ENCODE assay signal across 2 cellular contexts in the genomic region with DNA sequence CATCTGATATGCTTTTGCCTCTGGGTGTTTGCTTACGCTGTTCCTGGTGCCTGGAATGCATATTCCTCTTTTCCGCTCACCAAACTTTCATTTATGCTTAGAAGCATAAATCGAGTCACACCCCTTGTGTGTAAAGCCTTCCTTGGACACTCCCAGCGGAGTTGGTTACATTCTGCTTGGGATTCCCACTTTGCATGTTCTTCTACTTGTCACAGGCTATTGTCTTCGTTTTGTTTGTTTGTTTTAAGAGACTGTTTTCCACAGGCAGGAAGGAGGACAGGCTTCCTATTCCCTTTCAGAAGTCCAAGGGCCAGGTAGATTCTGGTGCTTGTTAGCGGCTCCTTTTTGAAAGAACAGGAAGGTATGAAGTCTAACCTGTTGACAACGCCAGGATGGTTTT.
TF ChIP-seq lines count a peak whose summit lies in the region.

No MANE protein-coding gene starts in this region.

TF ChIP-seq in GM23338, 12 proteins besides CTCF, POLR2A, EP300 and RAD21 (continued from another document):
- TF ChIP-seq, protein P1, sequence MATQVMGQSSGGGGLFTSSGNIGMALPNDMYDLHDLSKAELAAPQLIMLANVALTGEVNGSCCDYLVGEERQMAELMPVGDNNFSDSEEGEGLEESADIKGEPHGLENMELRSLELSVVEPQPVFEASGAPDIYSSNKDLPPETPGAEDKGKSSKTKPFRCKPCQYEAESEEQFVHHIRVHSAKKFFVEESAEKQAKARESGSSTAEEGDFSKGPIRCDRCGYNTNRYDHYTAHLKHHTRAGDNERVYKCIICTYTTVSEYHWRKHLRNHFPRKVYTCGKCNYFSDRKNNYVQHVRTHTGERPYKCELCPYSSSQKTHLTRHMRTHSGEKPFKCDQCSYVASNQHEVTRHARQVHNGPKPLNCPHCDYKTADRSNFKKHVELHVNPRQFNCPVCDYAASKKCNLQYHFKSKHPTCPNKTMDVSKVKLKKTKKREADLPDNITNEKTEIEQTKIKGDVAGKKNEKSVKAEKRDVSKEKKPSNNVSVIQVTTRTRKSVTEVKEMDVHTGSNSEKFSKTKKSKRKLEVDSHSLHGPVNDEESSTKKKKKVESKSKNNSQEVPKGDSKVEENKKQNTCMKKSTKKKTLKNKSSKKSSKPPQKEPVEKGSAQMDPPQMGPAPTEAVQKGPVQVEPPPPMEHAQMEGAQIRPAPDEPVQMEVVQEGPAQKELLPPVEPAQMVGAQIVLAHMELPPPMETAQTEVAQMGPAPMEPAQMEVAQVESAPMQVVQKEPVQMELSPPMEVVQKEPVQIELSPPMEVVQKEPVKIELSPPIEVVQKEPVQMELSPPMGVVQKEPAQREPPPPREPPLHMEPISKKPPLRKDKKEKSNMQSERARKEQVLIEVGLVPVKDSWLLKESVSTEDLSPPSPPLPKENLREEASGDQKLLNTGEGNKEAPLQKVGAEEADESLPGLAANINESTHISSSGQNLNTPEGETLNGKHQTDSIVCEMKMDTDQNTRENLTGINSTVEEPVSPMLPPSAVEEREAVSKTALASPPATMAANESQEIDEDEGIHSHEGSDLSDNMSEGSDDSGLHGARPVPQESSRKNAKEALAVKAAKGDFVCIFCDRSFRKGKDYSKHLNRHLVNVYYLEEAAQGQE (IDR thresholded peaks at IDR 0.05; ENCODE audit: unreplicated experiment): no peak
- TF ChIP-seq EZH2phosphoT487 (IDR thresholded peaks at IDR 0.05; ENCODE audit: unreplicated experiment): no peak
- TF ChIP-seq POLR2AphosphoS5 (IDR thresholded peaks at IDR 0.05; ENCODE audit: low read depth): no peak
- TF ChIP-seq EZH2 (IDR thresholded peaks at IDR 0.05; ENCODE audit: low read depth, unreplicated experiment): no peak
- no peak for TF ChIP-seq STAT1 (IDR thresholded peaks at IDR 0.05; ENCODE audit: unreplicated experiment)
- TF ChIP-seq, protein P2, sequence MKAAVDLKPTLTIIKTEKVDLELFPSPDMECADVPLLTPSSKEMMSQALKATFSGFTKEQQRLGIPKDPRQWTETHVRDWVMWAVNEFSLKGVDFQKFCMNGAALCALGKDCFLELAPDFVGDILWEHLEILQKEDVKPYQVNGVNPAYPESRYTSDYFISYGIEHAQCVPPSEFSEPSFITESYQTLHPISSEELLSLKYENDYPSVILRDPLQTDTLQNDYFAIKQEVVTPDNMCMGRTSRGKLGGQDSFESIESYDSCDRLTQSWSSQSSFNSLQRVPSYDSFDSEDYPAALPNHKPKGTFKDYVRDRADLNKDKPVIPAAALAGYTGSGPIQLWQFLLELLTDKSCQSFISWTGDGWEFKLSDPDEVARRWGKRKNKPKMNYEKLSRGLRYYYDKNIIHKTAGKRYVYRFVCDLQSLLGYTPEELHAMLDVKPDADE (IDR thresholded peaks at IDR 0.05): no peak
- TF ChIP-seq, protein P3, sequence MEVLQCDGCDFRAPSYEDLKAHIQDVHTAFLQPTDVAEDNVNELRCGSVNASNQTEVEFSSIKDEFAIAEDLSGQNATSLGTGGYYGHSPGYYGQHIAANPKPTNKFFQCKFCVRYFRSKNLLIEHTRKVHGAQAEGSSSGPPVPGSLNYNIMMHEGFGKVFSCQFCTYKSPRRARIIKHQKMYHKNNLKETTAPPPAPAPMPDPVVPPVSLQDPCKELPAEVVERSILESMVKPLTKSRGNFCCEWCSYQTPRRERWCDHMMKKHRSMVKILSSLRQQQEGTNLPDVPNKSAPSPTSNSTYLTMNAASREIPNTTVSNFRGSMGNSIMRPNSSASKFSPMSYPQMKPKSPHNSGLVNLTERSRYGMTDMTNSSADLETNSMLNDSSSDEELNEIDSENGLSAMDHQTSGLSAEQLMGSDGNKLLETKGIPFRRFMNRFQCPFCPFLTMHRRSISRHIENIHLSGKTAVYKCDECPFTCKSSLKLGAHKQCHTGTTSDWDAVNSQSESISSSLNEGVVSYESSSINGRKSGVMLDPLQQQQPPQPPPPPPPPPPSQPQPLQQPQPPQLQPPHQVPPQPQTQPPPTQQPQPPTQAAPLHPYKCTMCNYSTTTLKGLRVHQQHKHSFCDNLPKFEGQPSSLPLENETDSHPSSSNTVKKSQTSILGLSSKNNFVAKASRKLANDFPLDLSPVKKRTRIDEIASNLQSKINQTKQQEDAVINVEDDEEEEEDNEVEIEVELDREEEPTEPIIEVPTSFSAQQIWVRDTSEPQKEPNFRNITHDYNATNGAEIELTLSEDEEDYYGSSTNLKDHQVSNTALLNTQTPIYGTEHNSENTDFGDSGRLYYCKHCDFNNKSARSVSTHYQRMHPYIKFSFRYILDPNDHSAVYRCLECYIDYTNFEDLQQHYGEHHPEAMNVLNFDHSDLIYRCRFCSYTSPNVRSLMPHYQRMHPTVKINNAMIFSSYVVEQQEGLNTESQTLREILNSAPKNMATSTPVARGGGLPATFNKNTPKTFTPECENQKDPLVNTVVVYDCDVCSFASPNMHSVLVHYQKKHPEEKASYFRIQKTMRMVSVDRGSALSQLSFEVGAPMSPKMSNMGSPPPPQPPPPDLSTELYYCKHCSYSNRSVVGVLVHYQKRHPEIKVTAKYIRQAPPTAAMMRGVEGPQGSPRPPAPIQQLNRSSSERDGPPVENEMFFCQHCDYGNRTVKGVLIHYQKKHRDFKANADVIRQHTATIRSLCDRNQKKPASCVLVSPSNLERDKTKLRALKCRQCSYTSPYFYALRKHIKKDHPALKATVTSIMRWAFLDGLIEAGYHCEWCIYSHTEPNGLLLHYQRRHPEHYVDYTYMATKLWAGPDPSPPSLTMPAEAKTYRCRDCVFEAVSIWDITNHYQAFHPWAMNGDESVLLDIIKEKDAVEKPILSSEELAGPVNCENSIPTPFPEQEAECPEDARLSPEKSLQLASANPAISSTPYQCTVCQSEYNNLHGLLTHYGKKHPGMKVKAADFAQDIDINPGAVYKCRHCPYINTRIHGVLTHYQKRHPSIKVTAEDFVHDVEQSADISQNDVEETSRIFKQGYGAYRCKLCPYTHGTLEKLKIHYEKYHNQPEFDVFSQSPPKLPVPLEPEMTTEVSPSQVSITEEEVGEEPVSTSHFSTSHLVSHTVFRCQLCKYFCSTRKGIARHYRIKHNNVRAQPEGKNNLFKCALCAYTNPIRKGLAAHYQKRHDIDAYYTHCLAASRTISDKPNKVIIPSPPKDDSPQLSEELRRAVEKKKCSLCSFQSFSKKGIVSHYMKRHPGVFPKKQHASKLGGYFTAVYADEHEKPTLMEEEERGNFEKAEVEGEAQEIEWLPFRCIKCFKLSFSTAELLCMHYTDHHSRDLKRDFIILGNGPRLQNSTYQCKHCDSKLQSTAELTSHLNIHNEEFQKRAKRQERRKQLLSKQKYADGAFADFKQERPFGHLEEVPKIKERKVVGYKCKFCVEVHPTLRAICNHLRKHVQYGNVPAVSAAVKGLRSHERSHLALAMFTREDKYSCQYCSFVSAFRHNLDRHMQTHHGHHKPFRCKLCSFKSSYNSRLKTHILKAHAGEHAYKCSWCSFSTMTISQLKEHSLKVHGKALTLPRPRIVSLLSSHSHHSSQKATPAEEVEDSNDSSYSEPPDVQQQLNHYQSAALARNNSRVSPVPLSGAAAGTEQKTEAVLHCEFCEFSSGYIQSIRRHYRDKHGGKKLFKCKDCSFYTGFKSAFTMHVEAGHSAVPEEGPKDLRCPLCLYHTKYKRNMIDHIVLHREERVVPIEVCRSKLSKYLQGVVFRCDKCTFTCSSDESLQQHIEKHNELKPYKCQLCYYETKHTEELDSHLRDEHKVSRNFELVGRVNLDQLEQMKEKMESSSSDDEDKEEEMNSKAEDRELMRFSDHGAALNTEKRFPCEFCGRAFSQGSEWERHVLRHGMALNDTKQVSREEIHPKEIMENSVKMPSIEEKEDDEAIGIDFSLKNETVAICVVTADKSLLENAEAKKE (CRISPR knock-in tag; IDR thresholded peaks at IDR 0.05): no peak
- no peak for TF ChIP-seq NANOG (IDR thresholded peaks at IDR 0.05; ENCODE audit: borderline replicate concordance)
- no peak for TF ChIP-seq CREB1 (CRISPR knock-in tag; IDR thresholded peaks at IDR 0.05; ENCODE audit: low read depth)
TF ChIP-seq in GM23338: peak in this region for 0.

TF ChIP-seq in IMR-90, 13 proteins besides CTCF, POLR2A, EP300 and RAD21 (continued from another document):
- TF ChIP-seq, protein P4, sequence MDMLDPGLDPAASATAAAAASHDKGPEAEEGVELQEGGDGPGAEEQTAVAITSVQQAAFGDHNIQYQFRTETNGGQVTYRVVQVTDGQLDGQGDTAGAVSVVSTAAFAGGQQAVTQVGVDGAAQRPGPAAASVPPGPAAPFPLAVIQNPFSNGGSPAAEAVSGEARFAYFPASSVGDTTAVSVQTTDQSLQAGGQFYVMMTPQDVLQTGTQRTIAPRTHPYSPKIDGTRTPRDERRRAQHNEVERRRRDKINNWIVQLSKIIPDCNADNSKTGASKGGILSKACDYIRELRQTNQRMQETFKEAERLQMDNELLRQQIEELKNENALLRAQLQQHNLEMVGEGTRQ (IDR thresholded peaks at IDR 0.05; ENCODE audit: low read depth, low read length): no peak
- TF ChIP-seq MAZ (IDR thresholded peaks at IDR 0.05; ENCODE audit: borderline replicate concordance, low read depth, low read length): no peak
